Comparison of ENCODE assay signal across 21 cellular contexts in the genomic region with DNA sequence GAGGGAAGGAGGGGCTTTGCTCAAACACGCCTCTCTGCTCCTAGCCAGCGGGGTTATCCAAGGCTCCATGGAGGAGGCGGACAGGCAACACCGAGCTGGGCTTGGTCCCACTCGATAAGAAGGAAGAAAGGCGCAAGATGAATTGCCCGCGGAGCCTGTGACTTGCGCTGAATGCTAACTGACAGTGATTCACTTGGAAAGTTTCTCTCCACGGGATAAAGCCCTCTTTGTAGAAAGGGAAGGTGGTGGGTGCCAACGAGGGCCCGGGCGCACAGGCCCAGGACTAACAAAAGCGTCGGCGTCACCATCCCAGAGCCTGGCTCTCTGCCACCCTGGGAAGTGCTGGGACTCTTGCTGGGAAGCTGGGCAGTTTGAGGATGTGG.
A peak's percentile ranks its signal among the peaks of the same experiment; 100 is the strongest.
DNase-seq lines count a peak whose midpoint lies in the region; ATAC-seq and TF ChIP-seq lines count a peak whose summit lies in the region.
"Had no signal": no experiment of that assay in that cellular context is flagged by ENCODE, and none has a peak within 500 bp of the region (broad histone marks: within the 10 kb centered on the region; RNA-seq: fewer than 3 reads in every experiment).

No MANE protein-coding gene starts in this region.

- H3K27me3 Mint-ChIP-seq in MCF 10A (ENCODE audit: insufficient read depth, unreplicated experiment), result no peaks in the 10 kb centered on the region

- no peaks in the 10 kb centered on the region for H3K36me3 ChIP-seq in breast epithelium
- no peaks in the 10 kb centered on the region for H3K36me3 ChIP-seq in aorta (ENCODE audit: control insufficient read depth in 1 of 2, insufficient read depth in 2 of 2, low read length in 1 of 2)
- H3K36me3 ChIP-seq: ovary, upper lobe of left lung had no signal

- H3K27ac ChIP-seq in breast epithelium, result peak overlapping the region; percentile 30 to 45
- H3K27ac ChIP-seq in aorta (ENCODE audit: low read depth in 1 of 2, low read length in 2 of 2), result no peak overlapping the region
- H3K27ac ChIP-seq: HL-60, ovary had no signal

- TF ChIP-seq POLR2A in breast epithelium (IDR thresholded peaks at IDR 0.05), result no peak

- intact Hi-C loops in breast epithelium (cut with DNase I; ENCODE audit: low total_unique reads) (no loop called here), MCF 10A (cut with micrococcal nuclease) (no loop called here), aorta (cut with DNase I) (no loop called here)

- H3K36me3 Mint-ChIP-seq in MCF 10A (ENCODE audit: insufficient read depth, unreplicated experiment), result peaks cover 11% of the 10 kb centered on the region
- H3K36me3 Mint-ChIP-seq: activated naive CD4-positive, alpha-beta T cell treated with anti-CD3 and anti-CD28 coated beads, Interleukin-2, amount 50 U/mL, for 72 hours had no signal

- no peaks in the 10 kb centered on the region for H3K9me3 Mint-ChIP-seq in MCF 10A (ENCODE audit: unreplicated experiment)
- H3K9me3 Mint-ChIP-seq: activated naive CD4-positive, alpha-beta T cell treated with anti-CD3 and anti-CD28 coated beads, Interleukin-2, amount 50 U/mL, for 72 hours; activated T-cell treated with anti-CD3 and anti-CD28 coated beads, Interleukin-2, amount 50 U/mL, for 24 hours; CD4-positive, alpha-beta T cell had no signal

- H3K27ac Mint-ChIP-seq in MCF 10A (ENCODE audit: low read depth, unreplicated experiment), result no peak overlapping the region
- H3K27ac Mint-ChIP-seq: activated naive CD4-positive, alpha-beta T cell treated with anti-CD3 and anti-CD28 coated beads, Interleukin-2, amount 50 U/mL, for 72 hours; activated T-cell treated with anti-CD3 and anti-CD28 coated beads, Interleukin-2, amount 50 U/mL, for 24 hours; CD4-positive, alpha-beta T cell had no signal

- H3K4me3 ChIP-seq in breast epithelium, result no peak overlapping the region
- H3K4me3 ChIP-seq in aorta (ENCODE audit: low read length in 2 of 2), result no peak overlapping the region
- H3K4me3 ChIP-seq: mucosa of descending colon, ovary, upper lobe of left lung had no signal

- no peak for ATAC-seq in aorta (ENCODE audit: low FRiP score)
- ATAC-seq: activated naive CD4-positive, alpha-beta T cell treated with anti-CD3 and anti-CD28 coated beads, Interleukin-2, amount 50 U/mL, for 72 hours; mucosa of descending colon had no signal

- DNase-seq in breast epithelium (ENCODE audit: low spot score in 2 of 2) (peak in 1 of 2 donors; percentile 57), MCF 10A (ENCODE audit: unreplicated experiment) (no peak), cerebellar cortex (ENCODE audit: low spot score) (peak; percentile 10), medulla oblongata (ENCODE audit: extremely low spot score) (peak; percentile 94), superior temporal gyrus (ENCODE audit: extremely low spot score) (peak; percentile 86), aorta (no peak), kidney glomerular epithelial cell (lab: John Stamatoyannopoulos, UW) (no peak), ACHN (no peak)
- DNase-seq: 8988T; activated CD4-positive, alpha-beta T cell treated with anti-CD3 and anti-CD28 coated beads, Interleukin-2, amount 50 U/mL, for 4 hours; activated T-cell treated with anti-CD3 and anti-CD28 coated beads, Interleukin-2, amount 50 U/mL, for 24 hours; CD4-positive, alpha-beta T cell; KBM-7; kidney; mucosa of descending colon; NCI-H2171 treated with DMSO at 0.1 percent for 48 hours; ovary; upper lobe of left lung had no signal

- H3K9me3 ChIP-seq in breast epithelium (no peaks in the 10 kb centered on the region), aorta (ENCODE audit: control insufficient read depth, low read length) (no peaks in the 10 kb centered on the region)
- H3K9me3 ChIP-seq: mucosa of descending colon, ovary, upper lobe of left lung had no signal

- in situ Hi-C loops in ACHN (cut with HindIII; ENCODE audit: low pct_ligation_motif_present, low pct_unique_long_range_greater_than_20kb, low sequenced_read_pairs), result no loop called here

- TF ChIP-seq CTCF in breast epithelium (IDR thresholded peaks at IDR 0.05), result no peak
- TF ChIP-seq CTCF in MCF 10A (IDR thresholded peaks at IDR 0.05; ENCODE audit: unreplicated experiment), result no peak

- H3K4me3 Mint-ChIP-seq in MCF 10A (ENCODE audit: unreplicated experiment), result no peak overlapping the region
- H3K4me3 Mint-ChIP-seq: activated T-cell treated with anti-CD3 and anti-CD28 coated beads, Interleukin-2, amount 50 U/mL, for 24 hours; CD4-positive, alpha-beta T cell; central memory CD8-positive, alpha-beta T cell had no signal

- 57 to 65% methylated on average over 16 of the region's 16 CpGs for WGBS in aorta, 2 donors

- POLR2A ChIA-PET in MCF 10A (lab: Yijun Ruan, JAX), result no interaction called here

- H3K4me1 ChIP-seq in breast epithelium (no peaks in the 10 kb centered on the region), aorta (ENCODE audit: control insufficient read depth in 1 of 2, insufficient read depth in 2 of 2, low read length in 2 of 2) (no peaks in the 10 kb centered on the region)

- CTCF ChIA-PET in MCF 10A (lab: Yijun Ruan, JAX), result no interaction called here

- no peaks in the 10 kb centered on the region for H3K27me3 ChIP-seq in breast epithelium
- H3K27me3 ChIP-seq in aorta (ENCODE audit: control insufficient read depth in 1 of 2, insufficient read depth in 2 of 2, low read length in 1 of 2), result no peaks in the 10 kb centered on the region
- H3K27me3 ChIP-seq: ovary, upper lobe of left lung had no signal

- peaks cover 1% of the 10 kb centered on the region for H3K4me1 Mint-ChIP-seq in MCF 10A (ENCODE audit: insufficient read depth, unreplicated experiment)
- H3K4me1 Mint-ChIP-seq: central memory CD8-positive, alpha-beta T cell had no signal

- no TSS peak for BruUV-seq in MCF 10A (replicated peaks; lab: Mats Ljungman, UMichigan)

Comparison
In these comparisons a context has a peak if more than half of its experiments do, and no peak if none do; other contexts are left out.
1. DNase-seq: peak in cerebellar cortex (single experiment), medulla oblongata (single experiment) and superior temporal gyrus (single experiment); none in MCF 10A (single experiment), aorta (0 of 2), kidney glomerular epithelial cell (single experiment) and ACHN (single experiment).
2. H3K27ac ChIP-seq: peak in breast epithelium (2 of 2); none in aorta (0 of 2).